ENCODE assay signal across 1 cellular context in the genomic region with DNA sequence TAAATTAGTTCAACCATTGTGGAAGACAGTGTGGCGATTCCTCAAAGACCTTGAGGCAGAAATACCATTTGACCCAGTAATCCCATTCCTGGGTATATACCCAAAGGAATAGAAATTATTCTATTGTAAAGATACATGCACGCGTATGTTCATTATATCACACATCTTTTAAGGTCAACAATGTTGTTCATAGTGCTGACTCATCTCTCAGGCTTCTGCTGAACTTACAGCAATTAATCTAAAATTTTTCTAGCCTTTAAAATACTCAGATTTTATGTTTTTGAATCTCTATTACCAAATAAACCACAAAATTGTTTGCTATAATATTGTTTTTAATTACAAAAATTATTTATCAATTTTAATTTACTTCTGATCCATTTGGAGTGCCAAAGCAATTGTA.
A peak's percentile ranks its signal among the peaks of the same experiment; 100 is the strongest.
TF ChIP-seq lines count a peak whose summit lies in the region.

No MANE protein-coding gene starts in this region.

TF ChIP-seq in HepG2, 621 proteins besides CTCF, POLR2A, EP300 and RAD21:
- no peak for TF ChIP-seq ZKSCAN5 (CRISPR knock-in tag; IDR thresholded peaks at IDR 0.05)
- no peak for TF ChIP-seq ZNF274 (CRISPR knock-in tag; IDR thresholded peaks at IDR 0.05)
- TF ChIP-seq ZNF747 (CRISPR knock-in tag; IDR thresholded peaks at IDR 0.05; ENCODE audit: borderline replicate concordance) = no peak
- no peak for TF ChIP-seq ZNF251 (CRISPR knock-in tag; IDR thresholded peaks at IDR 0.05)
- TF ChIP-seq HMG20B (CRISPR knock-in tag; conservative IDR thresholded peaks at IDR 0.05) = no peak
- TF ChIP-seq, protein P1, sequence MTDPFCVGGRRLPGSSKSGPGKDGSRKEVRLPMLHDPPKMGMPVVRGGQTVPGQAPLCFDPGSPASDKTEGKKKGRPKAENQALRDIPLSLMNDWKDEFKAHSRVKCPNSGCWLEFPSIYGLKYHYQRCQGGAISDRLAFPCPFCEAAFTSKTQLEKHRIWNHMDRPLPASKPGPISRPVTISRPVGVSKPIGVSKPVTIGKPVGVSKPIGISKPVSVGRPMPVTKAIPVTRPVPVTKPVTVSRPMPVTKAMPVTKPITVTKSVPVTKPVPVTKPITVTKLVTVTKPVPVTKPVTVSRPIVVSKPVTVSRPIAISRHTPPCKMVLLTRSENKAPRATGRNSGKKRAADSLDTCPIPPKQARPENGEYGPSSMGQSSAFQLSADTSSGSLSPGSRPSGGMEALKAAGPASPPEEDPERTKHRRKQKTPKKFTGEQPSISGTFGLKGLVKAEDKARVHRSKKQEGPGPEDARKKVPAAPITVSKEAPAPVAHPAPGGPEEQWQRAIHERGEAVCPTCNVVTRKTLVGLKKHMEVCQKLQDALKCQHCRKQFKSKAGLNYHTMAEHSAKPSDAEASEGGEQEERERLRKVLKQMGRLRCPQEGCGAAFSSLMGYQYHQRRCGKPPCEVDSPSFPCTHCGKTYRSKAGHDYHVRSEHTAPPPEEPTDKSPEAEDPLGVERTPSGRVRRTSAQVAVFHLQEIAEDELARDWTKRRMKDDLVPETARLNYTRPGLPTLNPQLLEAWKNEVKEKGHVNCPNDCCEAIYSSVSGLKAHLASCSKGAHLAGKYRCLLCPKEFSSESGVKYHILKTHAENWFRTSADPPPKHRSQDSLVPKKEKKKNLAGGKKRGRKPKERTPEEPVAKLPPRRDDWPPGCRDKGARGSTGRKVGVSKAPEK (CRISPR knock-in tag; IDR thresholded peaks at IDR 0.05; ENCODE audit: borderline replicate concordance) = no peak
- TF ChIP-seq MAFK (conservative IDR thresholded peaks at IDR 0.05 in 1 of 2, IDR thresholded peaks at IDR 0.05 in 1 of 2; ENCODE audit: low read length in 2 of 2) = peak in 1 of 2 experiments; percentile 47; a peak in 2 of 4 replicates
- TF ChIP-seq KDM4B (CRISPR knock-in tag; IDR thresholded peaks at IDR 0.05) = no peak
- TF ChIP-seq, protein P2, sequence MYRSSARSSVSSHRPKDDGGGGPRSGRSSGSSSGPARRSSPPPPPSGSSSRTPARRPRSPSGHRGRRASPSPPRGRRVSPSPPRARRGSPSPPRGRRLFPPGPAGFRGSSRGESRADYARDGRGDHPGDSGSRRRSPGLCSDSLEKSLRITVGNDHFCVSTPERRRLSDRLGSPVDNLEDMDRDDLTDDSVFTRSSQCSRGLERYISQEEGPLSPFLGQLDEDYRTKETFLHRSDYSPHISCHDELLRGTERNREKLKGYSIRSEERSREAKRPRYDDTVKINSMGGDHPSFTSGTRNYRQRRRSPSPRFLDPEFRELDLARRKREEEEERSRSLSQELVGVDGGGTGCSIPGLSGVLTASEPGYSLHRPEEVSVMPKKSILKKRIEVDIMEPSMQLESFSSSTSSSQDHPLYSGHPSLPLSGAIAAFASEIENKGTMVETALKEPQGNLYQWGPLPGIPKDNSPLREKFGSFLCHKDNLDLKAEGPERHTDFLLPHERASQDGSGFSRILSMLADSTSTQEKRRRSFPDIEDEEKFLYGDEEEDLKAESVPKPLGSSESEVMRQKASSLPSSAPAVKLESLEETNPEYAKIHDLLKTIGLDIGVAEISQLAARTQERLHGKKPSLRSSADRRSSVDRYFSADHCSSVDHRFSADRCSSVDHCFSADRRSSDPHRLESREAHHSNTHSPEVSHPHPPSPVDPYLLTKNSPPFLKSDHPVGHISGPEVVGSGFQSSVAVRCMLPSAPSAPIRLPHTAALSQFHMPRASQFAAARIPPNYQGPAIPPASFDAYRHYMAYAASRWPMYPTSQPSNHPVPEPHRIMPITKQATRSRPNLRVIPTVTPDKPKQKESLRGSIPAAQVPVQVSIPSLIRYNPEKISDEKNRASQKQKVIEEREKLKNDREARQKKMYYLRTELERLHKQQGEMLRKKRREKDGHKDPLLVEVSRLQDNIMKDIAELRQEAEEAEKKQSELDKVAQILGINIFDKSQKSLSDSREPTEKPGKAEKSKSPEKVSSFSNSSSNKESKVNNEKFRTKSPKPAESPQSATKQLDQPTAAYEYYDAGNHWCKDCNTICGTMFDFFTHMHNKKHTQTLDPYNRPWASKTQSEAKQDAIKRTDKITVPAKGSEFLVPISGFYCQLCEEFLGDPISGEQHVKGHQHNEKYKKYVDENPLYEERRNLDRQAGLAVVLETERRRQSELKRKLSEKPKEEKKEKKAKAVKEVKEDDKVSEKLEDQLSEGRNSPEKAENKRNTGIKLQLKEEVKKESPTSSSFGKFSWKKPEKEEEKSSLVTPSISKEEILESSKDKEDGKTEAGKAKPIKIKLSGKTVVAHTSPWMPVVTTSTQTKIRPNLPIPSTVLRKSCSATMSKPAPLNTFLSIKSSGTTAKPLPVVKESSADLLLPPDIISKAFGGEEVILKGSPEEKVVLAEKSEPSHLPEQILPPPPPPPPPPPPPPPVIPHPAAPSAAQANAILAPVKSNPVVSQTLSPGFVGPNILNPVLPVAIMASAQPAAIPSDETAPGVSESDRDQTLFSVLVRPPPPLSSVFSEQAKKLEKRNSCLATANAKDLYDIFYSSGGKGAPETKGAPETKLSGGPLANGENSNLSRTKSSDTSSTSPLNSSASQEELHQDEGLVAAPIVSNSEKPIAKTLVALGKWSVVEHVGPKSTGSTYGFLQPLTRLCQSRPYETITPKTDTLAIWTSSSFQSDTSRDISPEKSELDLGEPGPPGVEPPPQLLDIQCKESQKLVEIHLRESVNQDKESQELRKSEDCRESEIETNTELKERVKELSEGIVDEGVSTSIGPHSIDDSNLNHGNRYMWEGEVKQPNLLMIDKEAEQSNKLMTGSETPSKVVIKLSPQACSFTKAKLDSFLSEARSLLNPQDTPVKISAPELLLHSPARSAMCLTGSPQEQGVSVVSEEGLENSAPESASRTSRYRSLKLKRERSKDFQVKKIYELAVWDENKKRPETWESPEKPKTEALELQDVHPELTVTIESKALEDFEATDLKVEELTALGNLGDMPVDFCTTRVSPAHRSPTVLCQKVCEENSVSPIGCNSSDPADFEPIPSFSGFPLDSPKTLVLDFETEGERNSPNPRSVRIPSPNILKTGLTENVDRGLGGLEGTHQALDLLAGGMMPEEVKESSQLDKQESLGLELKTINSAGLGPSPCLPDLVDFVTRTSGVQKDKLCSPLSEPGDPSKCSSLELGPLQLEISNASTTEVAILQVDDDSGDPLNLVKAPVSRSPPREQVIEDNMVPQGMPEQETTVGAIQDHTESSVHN (CRISPR knock-in tag; IDR thresholded peaks at IDR 0.05) = no peak
- peak; percentile 20; the same call in 1 of the 2 replicates for TF ChIP-seq NFE2L2 (IDR thresholded peaks at IDR 0.05; ENCODE audit: low read length)
- no peak for TF ChIP-seq HNF4A (CRISPR knock-in tag; IDR thresholded peaks at IDR 0.05)
- TF ChIP-seq U2AF1 (optimal IDR thresholded peaks at IDR 0.05; ENCODE audit: low read depth, low read length) = no peak
- TF ChIP-seq ZFP90 (CRISPR knock-in tag; IDR thresholded peaks at IDR 0.05; ENCODE audit: borderline replicate concordance) = no peak
- no peak for TF ChIP-seq ZNF776 (CRISPR knock-in tag; IDR thresholded peaks at IDR 0.05)
- no peak for TF ChIP-seq POGK (CRISPR knock-in tag; conservative IDR thresholded peaks at IDR 0.05)
- no peak for TF ChIP-seq GPN1 (CRISPR knock-in tag; IDR thresholded peaks at IDR 0.05; ENCODE audit: borderline replicate concordance)
TF ChIP-seq in HepG2: peak in this region for 2.
